8 cellular contexts compared by ENCODE assay signal in genomic region chr9:72362680-72363139, GRCh38. TPM values are rescaled to one million over a fixed set of nuclear protein-coding genes. Genes with fewer than 3 reads are reported as not detected.
A peak's percentile ranks its signal among the peaks of the same experiment; 100 is the strongest.
DNase-seq lines count a peak whose midpoint lies in the region; ATAC-seq, FAIRE-seq and TF ChIP-seq lines count a peak whose summit lies in the region.

No MANE protein-coding gene starts in this region.

- no TSS peak for BruUV-seq in K562 (replicated peaks; lab: Mats Ljungman, UMichigan)

- intact Hi-C loops in K562 (cut with micrococcal nuclease) = loop anchor here (5.0 to 10.0 kb wide), 2 partner anchors 132 to 230 kb away; no protein-coding TSS in a partner anchor

- peaks cover 73% of the 10 kb centered on the region for H3K79me2 ChIP-seq in K562 (ENCODE audit: control insufficient read depth, insufficient read depth, low read length)

- DNase-seq in Caki2 (ENCODE audit: low read depth) (peak; percentile 58), HT-29 (ENCODE audit: low spot score) (peak; percentile 74), K562 (ENCODE audit: extremely low read depth in 1 of 4, low spot score in 3 of 4) (peak in 3 of 4 experiments; percentile 7 to 75 (median 37)), hypothalamus (lab: John Stamatoyannopoulos, UW) (peak in 49 of 51 donors; percentile 2 to 91 (median 68)), retina (peak; percentile 54), DMS79 (lab: John Stamatoyannopoulos, UW) (no peak)

- no peaks in the 10 kb centered on the region for H3K27me3 ChIP-seq in K562 (ENCODE audit: control insufficient read depth in 2 of 2, insufficient read depth in 2 of 2, low read length in 2 of 2)

- TF ChIP-seq CTCF in K562 (IDR thresholded peaks at IDR 0.05 in 2 of 3, conservative IDR thresholded peaks at IDR 0.05 in 1 of 3; ENCODE audit: insufficient read depth in 2 of 3, low read depth in 1 of 3, low read length in 3 of 3) = no peak

- peak overlapping the region; percentile 92 for H3K27ac ChIP-seq in K562 (ENCODE audit: extremely low read depth, low read depth, low read length)

- H4K20me1 ChIP-seq in K562 (replicated peaks; ENCODE audit: control insufficient read depth, insufficient read depth, low read length) = no peaks in the 10 kb centered on the region; the same call in 1 of the 2 replicates

- H2AFZ ChIP-seq in K562 (ENCODE audit: low read depth, low read length) = no peak overlapping the region

- ATAC-seq in GM19463 (IDR thresholded peaks at IDR 0.05; ENCODE audit: unreplicated experiment) (peak; percentile 21), SK-N-SH treated with all-trans-retinoic acid at 6 μM for 48 hours (peak; percentile 20), K562 (peak; percentile 52)

- peak; percentile 77 for FAIRE-seq in K562 (lab: Jason Lieb, UNC)

- WGBS in K562 (ENCODE audit: insufficient coverage, low coverage, missing lambda C conversion rate) = 0% methylated on average over 2 of the region's 2 CpGs

- peaks cover 58% of the 10 kb centered on the region for H3K36me3 ChIP-seq in K562 (ENCODE audit: control insufficient read depth, insufficient read depth, low read length)

- no peak for TF ChIP-seq RAD21 in K562 (CRISPR knock-in tag; conservative IDR thresholded peaks at IDR 0.05 in 1 of 2, IDR thresholded peaks at IDR 0.05 in 1 of 2)

- H3K9me1 ChIP-seq in K562 (ENCODE audit: control insufficient read depth, insufficient read depth, low read length) = peaks cover 8% of the 10 kb centered on the region

- in situ Hi-C loops in Caki2 (cut with HindIII; ENCODE audit: low pct_unique_long_range_greater_than_20kb, low sequenced_read_pairs) (no loop called here), K562 (cut with MboI) (no loop called here)

- TF ChIP-seq EP300 in K562 (IDR thresholded peaks at IDR 0.05; ENCODE audit: low read length) = no peak

- peak overlapping the region; percentile 81 for H3K4me3 ChIP-seq in K562

- CTCF ChIA-PET in K562 (lab: Yijun Ruan, JAX; ENCODE audit: low intra/inter-chr PET ratio) = no interaction called here

- peak overlapping the region; percentile 87 for H3K4me2 ChIP-seq in K562 (ENCODE audit: insufficient read depth, low read length)

- peak overlapping the region; percentile 73 to 89; a peak in 3 of 4 replicates for H3K9ac ChIP-seq in K562 (ENCODE audit: insufficient read depth in 1 of 2, low read depth in 2 of 2, low read length in 2 of 2)

- no peaks in the 10 kb centered on the region for H3K9me3 ChIP-seq in K562 (replicated peaks; ENCODE audit: control insufficient read depth, insufficient read depth, low read depth, low read length)

- H3K4me1 ChIP-seq in K562 (replicated peaks in 1 of 2; ENCODE audit: control insufficient read depth in 2 of 2, insufficient read depth in 2 of 2, low read length in 2 of 2) = peaks cover 3 to 6% of the 10 kb centered on the region in 2 experiments; a peak in 4 of 5 replicates

- POLR2A ChIA-PET in K562 (lab: Yijun Ruan, JAX) = interaction anchor here (0.7 to 1.7 kb wide), 9 partner anchors 9 to 424 kb away, joined by 3 to 8 read pairs (median 4); no protein-coding TSS in a partner anchor

- no peak for TF ChIP-seq POLR2A in K562 (conservative IDR thresholded peaks at IDR 0.05)

TF ChIP-seq in SK-N-SH treated with all-trans-retinoic acid at 6 μM for 48 hours, 23 proteins besides CTCF, POLR2A, EP300 and RAD21:
- peak; percentile 98 for TF ChIP-seq ZFP3 (CRISPR knock-in tag; IDR thresholded peaks at IDR 0.05)
- no peak for TF ChIP-seq ZNF70 (CRISPR knock-in tag; IDR thresholded peaks at IDR 0.05)
- no peak for TF ChIP-seq PATZ1 (CRISPR knock-in tag; IDR thresholded peaks at IDR 0.05; ENCODE audit: borderline replicate concordance)
TF ChIP-seq in SK-N-SH treated with all-trans-retinoic acid at 6 μM for 48 hours: peak in this region for 1.

TF ChIP-seq in K562, 482 proteins besides CTCF, POLR2A, EP300 and RAD21 (continues in another document):
- TF ChIP-seq HDAC1 (IDR thresholded peaks at IDR 0.05) (peak in 1 of 2 experiments; percentile 51; a peak in 1 of 4 replicates), ELF2 (CRISPR knock-in tag; IDR thresholded peaks at IDR 0.05) (0 out of 2 replicates have a peak, but pooled peaks have one; percentile 23), HMG20A (CRISPR knock-in tag; conservative IDR thresholded peaks at IDR 0.05) (no peak), HNRNPLL (IDR thresholded peaks at IDR 0.05; ENCODE audit: low read depth, low read length, poor library complexity, severe bottlenecking) (no peak), MEF2A (IDR thresholded peaks at IDR 0.05; ENCODE audit: control insufficient read depth, low read depth, low read length) (peak; percentile 85), RBBP5 (IDR thresholded peaks at IDR 0.05; ENCODE audit: borderline replicate concordance, insufficient read depth, low read length, poor library complexity, severe bottlenecking) (no peak), SMARCC2 (IDR thresholded peaks at IDR 0.05; ENCODE audit: low read depth) (no peak), STAT5A (IDR thresholded peaks at IDR 0.05; ENCODE audit: borderline replicate concordance, low read length) (no peak), ETV1 (tag; conservative IDR thresholded peaks at IDR 0.05; ENCODE audit: low read depth) (no peak), ZNF311 (CRISPR knock-in tag; IDR thresholded peaks at IDR 0.05) (no peak), ZNF766 (CRISPR knock-in tag; conservative IDR thresholded peaks at IDR 0.05) (no peak), TBL1XR1 (IDR thresholded peaks at IDR 0.05; ENCODE audit: low read length in 2 of 2) (no peak), ZNF133 (CRISPR knock-in tag; IDR thresholded peaks at IDR 0.05) (no peak), NR4A1 (CRISPR knock-in tag; IDR thresholded peaks at IDR 0.05) (no peak), NR4A1 (tag; IDR thresholded peaks at IDR 0.05) (no peak), PURB (CRISPR knock-in tag; IDR thresholded peaks at IDR 0.05; ENCODE audit: low read depth) (no peak)
- TF ChIP-seq, protein P1, sequence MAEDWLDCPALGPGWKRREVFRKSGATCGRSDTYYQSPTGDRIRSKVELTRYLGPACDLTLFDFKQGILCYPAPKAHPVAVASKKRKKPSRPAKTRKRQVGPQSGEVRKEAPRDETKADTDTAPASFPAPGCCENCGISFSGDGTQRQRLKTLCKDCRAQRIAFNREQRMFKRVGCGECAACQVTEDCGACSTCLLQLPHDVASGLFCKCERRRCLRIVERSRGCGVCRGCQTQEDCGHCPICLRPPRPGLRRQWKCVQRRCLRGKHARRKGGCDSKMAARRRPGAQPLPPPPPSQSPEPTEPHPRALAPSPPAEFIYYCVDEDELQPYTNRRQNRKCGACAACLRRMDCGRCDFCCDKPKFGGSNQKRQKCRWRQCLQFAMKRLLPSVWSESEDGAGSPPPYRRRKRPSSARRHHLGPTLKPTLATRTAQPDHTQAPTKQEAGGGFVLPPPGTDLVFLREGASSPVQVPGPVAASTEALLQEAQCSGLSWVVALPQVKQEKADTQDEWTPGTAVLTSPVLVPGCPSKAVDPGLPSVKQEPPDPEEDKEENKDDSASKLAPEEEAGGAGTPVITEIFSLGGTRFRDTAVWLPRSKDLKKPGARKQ (CRISPR knock-in tag; IDR thresholded peaks at IDR 0.05) = no peak
- TF ChIP-seq, protein P2, sequence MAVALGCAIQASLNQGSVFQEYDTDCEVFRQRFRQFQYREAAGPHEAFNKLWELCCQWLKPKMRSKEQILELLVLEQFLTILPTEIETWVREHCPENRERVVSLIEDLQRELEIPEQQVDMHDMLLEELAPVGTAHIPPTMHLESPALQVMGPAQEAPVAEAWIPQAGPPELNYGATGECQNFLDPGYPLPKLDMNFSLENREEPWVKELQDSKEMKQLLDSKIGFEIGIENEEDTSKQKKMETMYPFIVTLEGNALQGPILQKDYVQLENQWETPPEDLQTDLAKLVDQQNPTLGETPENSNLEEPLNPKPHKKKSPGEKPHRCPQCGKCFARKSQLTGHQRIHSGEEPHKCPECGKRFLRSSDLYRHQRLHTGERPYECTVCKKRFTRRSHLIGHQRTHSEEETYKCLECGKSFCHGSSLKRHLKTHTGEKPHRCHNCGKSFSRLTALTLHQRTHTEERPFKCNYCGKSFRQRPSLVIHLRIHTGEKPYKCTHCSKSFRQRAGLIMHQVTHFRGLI (CRISPR knock-in tag; IDR thresholded peaks at IDR 0.05) = no peak
- TF ChIP-seq, protein P3, sequence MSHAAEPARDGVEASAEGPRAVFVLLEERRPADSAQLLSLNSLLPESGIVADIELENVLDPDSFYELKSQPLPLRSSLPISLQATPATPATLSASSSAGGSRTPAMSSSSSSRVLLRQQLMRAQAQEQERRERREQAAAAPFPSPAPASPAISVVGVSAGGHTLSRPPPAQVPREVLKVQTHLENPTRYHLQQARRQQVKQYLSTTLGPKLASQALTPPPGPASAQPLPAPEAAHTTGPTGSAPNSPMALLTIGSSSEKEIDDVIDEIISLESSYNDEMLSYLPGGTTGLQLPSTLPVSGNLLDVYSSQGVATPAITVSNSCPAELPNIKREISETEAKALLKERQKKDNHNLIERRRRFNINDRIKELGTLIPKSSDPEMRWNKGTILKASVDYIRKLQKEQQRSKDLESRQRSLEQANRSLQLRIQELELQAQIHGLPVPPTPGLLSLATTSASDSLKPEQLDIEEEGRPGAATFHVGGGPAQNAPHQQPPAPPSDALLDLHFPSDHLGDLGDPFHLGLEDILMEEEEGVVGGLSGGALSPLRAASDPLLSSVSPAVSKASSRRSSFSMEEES (CRISPR knock-in tag; IDR thresholded peaks at IDR 0.05) = no peak

RNA-seq across cellular contexts. Expression of gene ZFAND5, which starts 2.3 kb away (rescaled TPM):
- 78.8 and 92.5 TPM in 2 replicates for total RNA-seq in Caki2 (2014; rRNA removed; shearing (Covaris generic); ENCODE audit: low replicate concordance)
- total RNA-seq in HT-29 (2014; rRNA removed; shearing (Covaris generic)) = 204 and 236 TPM in 2 replicates
- 34.0 and 87.9 TPM in 2 replicates for total RNA-seq in K562 (2011; cell fraction: chromatin; rRNA removed; ENCODE audit: low replicate concordance)
- total RNA-seq in K562 (2011; cell fraction: nucleolus; rRNA removed) = 26.0 and 36.6 TPM in 2 replicates
- total RNA-seq in K562 (2011; cell fraction: nucleoplasm; rRNA removed) = 43.2 and 46.4 TPM in 2 replicates
- total RNA-seq in K562 (2014; rRNA removed) (35.0 and 35.6 TPM in 2 replicates), K562 (2014; rRNA removed; fragmentation: Illumina TruSeq; extraction: Trizol) (33.3 and 42.4 TPM in 2 replicates), K562 (2015; rRNA removed; fragmentation: Illumina TruSeq; extraction: Trizol) (32.9 and 35.7 TPM in 2 replicates), K562 (2021) (46.5 and 48.2 TPM in 2 replicates)
- polyA plus RNA-seq in K562 (2011; rRNA removed) (34.3 and 34.5 TPM in 2 replicates), K562 (2014; fragmentation: Illumina TruSeq; extraction: Trizol) (64.2 and 65.0 TPM in 2 replicates), K562 (2014; fragmentation: Nextera tagmentation; extraction: Ambion mirVana) (10 to 100 TPM; 12.7 TPM), K562 (2014; rRNA removed) (31.9 and 32.8 TPM in 2 replicates)
- polyA plus RNA-seq in K562 (2011; cell fraction: cytosol; rRNA removed) = 12.3 and 14.3 TPM in 2 replicates
- 66.4 and 68.7 TPM in 2 replicates for polyA plus RNA-seq in K562 (2011; cell fraction: nucleus; rRNA removed)
- 38.1 and 38.8 TPM in 2 replicates for polyA plus RNA-seq in K562 (2012)
- 29.2 and 36.7 TPM in 2 replicates for polyA minus RNA-seq in K562 (2011; rRNA and poly(A)+ RNA removed)
- 16.2 and 18.7 TPM in 2 replicates for polyA minus RNA-seq in K562 (2011; cell fraction: cytosol; rRNA and poly(A)+ RNA removed)
- polyA minus RNA-seq in K562 (2011; cell fraction: nucleus; rRNA and poly(A)+ RNA removed) = 43.9 and 75.8 TPM in 2 replicates
